21 cellular contexts compared by ENCODE assay signal in genomic region chr21:36347278-36347961, GRCh38. TPM values are rescaled to one million over a fixed set of nuclear protein-coding genes. Genes with fewer than 3 reads are reported as not detected.
DNase-seq lines count a peak whose midpoint lies in the region; ATAC-seq and TF ChIP-seq lines count a peak whose summit lies in the region.
"Had no signal": no experiment of that assay in that cellular context is flagged by ENCODE, and none has a peak within 500 bp of the region (broad histone marks: within the 10 kb centered on the region; RNA-seq: fewer than 3 reads in every experiment).

No MANE protein-coding gene starts in this region.

- 27% methylated on average over 3 of the region's 3 CpGs for WGBS in prostate gland

- no peak for ATAC-seq in T-helper 17 cell
- ATAC-seq in HG03159 (IDR thresholded peaks at IDR 0.05; ENCODE audit: unreplicated experiment) = no peak
- no peak for ATAC-seq in gastrocnemius medialis
- ATAC-seq: HCT116 had no signal

- DNase-seq in NCI-H1092 treated with DMSO at 0.1 percent for 48 hours (lab: John Stamatoyannopoulos, UW) (peak; percentile 3), NCI-H1092 (lab: John Stamatoyannopoulos, UW) (no peak), T-helper 17 cell (no peak), foreskin fibroblast (peak; percentile 26 to 56), prostate gland (ENCODE audit: low spot score) (no peak), gastrocnemius medialis (no peak)
- no peak for DNase-seq in CD8-positive, alpha-beta memory T cell
- DNase-seq: activated CD4-positive, CD25-positive, alpha-beta regulatory T cell treated with anti-CD3 and anti-CD28 coated beads, Interleukin-2, amount 50 U/mL, for 72 hours; activated CD8-positive, alpha-beta memory T cell treated with anti-CD3 and anti-CD28 coated beads, Interleukin-2, amount 50 U/mL, for 48 hours; caudate nucleus; effector CD4-positive, alpha-beta T cell; midbrain; NCI-H1694 treated with DMSO at 0.1 percent for 48 hours; NCI-H345; SIG-M5 had no signal

- H3K4me1 Mint-ChIP-seq in CD8-positive, alpha-beta memory T cell = peaks cover 5 to 9% (median 6%) of the 10 kb centered on the region in 3 donors
- H3K4me1 Mint-ChIP-seq in T-helper 17 cell = peaks cover 11% of the 10 kb centered on the region
- H3K4me1 Mint-ChIP-seq: CD14-positive monocyte had no signal

- no peaks in the 10 kb centered on the region for H3K27me3 ChIP-seq in CD8-positive, alpha-beta memory T cell (ENCODE audit: insufficient read depth, low read length, poor library complexity, severe bottlenecking)
- H3K27me3 ChIP-seq in prostate gland (replicated peaks; ENCODE audit: insufficient read depth) (no peaks in the 10 kb centered on the region), gastrocnemius medialis (no peaks in the 10 kb centered on the region)

- intact Hi-C loops in prostate gland (cut with DNase I) (no loop called here), gastrocnemius medialis (cut with DNase I; ENCODE audit: low total_unique reads) (no loop called here)

- H3K4me3 ChIP-seq in CD8-positive, alpha-beta memory T cell (ENCODE audit: low read length) = no peak overlapping the region
- no peak overlapping the region for H3K4me3 ChIP-seq in foreskin fibroblast (ENCODE audit: low read depth in 1 of 2, low read length in 2 of 2)
- H3K4me3 ChIP-seq in prostate gland = no peak overlapping the region
- no peak overlapping the region for H3K4me3 ChIP-seq in gastrocnemius medialis

- no peaks in the 10 kb centered on the region for H3K27me3 Mint-ChIP-seq in CD8-positive, alpha-beta memory T cell
- no peaks in the 10 kb centered on the region for H3K27me3 Mint-ChIP-seq in T-helper 17 cell
- H3K27me3 Mint-ChIP-seq: activated naive CD8-positive, alpha-beta T cell; stimulated activated naive CD8-positive, alpha-beta T cell treated with anti-CD3 and anti-CD28 coated beads, Interleukin-15, Interleukin-2, amounts not matched to agents 100 ng/mL and 50 ng/mL, for 24 hours; type B pancreatic cell had no signal

- no peak overlapping the region for H3K27ac ChIP-seq in CD8-positive, alpha-beta memory T cell (ENCODE audit: low read depth, low read length)
- no peak overlapping the region for H3K27ac ChIP-seq in prostate gland
- H3K27ac ChIP-seq in gastrocnemius medialis = no peak overlapping the region

- H3K4me1 ChIP-seq in CD8-positive, alpha-beta memory T cell (ENCODE audit: insufficient read depth, low read length) = no peaks in the 10 kb centered on the region
- H3K4me1 ChIP-seq in prostate gland (replicated peaks) (no peaks in the 10 kb centered on the region), gastrocnemius medialis (peaks cover 0 to 6% of the 10 kb centered on the region in 2 donors)

- peaks cover 4 to 77% (median 18%) of the 10 kb centered on the region in 3 donors for H3K36me3 Mint-ChIP-seq in CD8-positive, alpha-beta memory T cell
- peaks cover 5% of the 10 kb centered on the region for H3K36me3 Mint-ChIP-seq in T-helper 17 cell (ENCODE audit: low read depth)

- TF ChIP-seq CTCF in foreskin fibroblast (IDR thresholded peaks at IDR 0.05; ENCODE audit: low read depth, low read length) (no peak), prostate gland (IDR thresholded peaks at IDR 0.05) (no peak), gastrocnemius medialis (IDR thresholded peaks at IDR 0.05 in 4 of 5, conservative IDR thresholded peaks at IDR 0.05 in 1 of 5) (no peak)

- in situ Hi-C loops in gastrocnemius medialis (cut with MboI; ENCODE audit: low sequenced_read_pairs in 4 of 4) = no loop called here

- no peaks in the 10 kb centered on the region for H3K9me3 Mint-ChIP-seq in CD8-positive, alpha-beta memory T cell
- H3K9me3 Mint-ChIP-seq: stimulated activated naive CD8-positive, alpha-beta T cell treated with anti-CD3 and anti-CD28 coated beads, Interleukin-15, Interleukin-2, amounts not matched to agents 100 ng/mL and 50 ng/mL, for 24 hours; type B pancreatic cell had no signal

- no peak overlapping the region for H3K4me3 Mint-ChIP-seq in CD8-positive, alpha-beta memory T cell
- H3K4me3 Mint-ChIP-seq in T-helper 17 cell = no peak overlapping the region
- H3K4me3 Mint-ChIP-seq: activated naive CD8-positive, alpha-beta T cell; CD14-positive monocyte; stimulated activated naive CD8-positive, alpha-beta T cell treated with anti-CD3 and anti-CD28 coated beads, Interleukin-15, Interleukin-2, amounts not matched to agents 100 ng/mL and 50 ng/mL, for 24 hours; type B pancreatic cell had no signal

- no peaks in the 10 kb centered on the region for H3K9me3 ChIP-seq in CD8-positive, alpha-beta memory T cell (ENCODE audit: low read length)
- H3K9me3 ChIP-seq in T-helper 17 cell (ENCODE audit: control insufficient read depth, low read length, poor library complexity, severe bottlenecking) (no peaks in the 10 kb centered on the region), prostate gland (no peaks in the 10 kb centered on the region), gastrocnemius medialis (no peaks in the 10 kb centered on the region)

- H3K27ac Mint-ChIP-seq in CD8-positive, alpha-beta memory T cell = peak overlapping the region in 5 of 8 donors; percentile 1 to 30 (median 12)
- peak overlapping the region; percentile 34 for H3K27ac Mint-ChIP-seq in T-helper 17 cell
- H3K27ac Mint-ChIP-seq: activated naive CD8-positive, alpha-beta T cell; stimulated activated naive CD8-positive, alpha-beta T cell treated with anti-CD3 and anti-CD28 coated beads, Interleukin-15, Interleukin-2, amounts not matched to agents 100 ng/mL and 50 ng/mL, for 24 hours; type B pancreatic cell had no signal

- TF ChIP-seq POLR2A in prostate gland (IDR thresholded peaks at IDR 0.05) = no peak
- no peak for TF ChIP-seq POLR2A in gastrocnemius medialis (IDR thresholded peaks at IDR 0.05)

- CTCF ChIA-PET in CD8-positive, alpha-beta memory T cell (lab: Charles Lee) = interaction anchor here (1.1 kb wide), 1 partner anchor 16 kb away, joined by 3 read pairs; no protein-coding TSS in a partner anchor

- POLR2A ChIA-PET in CD8-positive, alpha-beta memory T cell (lab: Charles Lee) = no interaction called here

- peaks cover 47% of the 10 kb centered on the region for H3K36me3 ChIP-seq in CD8-positive, alpha-beta memory T cell (ENCODE audit: insufficient read depth, low read length)
- H3K36me3 ChIP-seq in prostate gland (peaks cover 0 to 8% of the 10 kb centered on the region in 2 donors), gastrocnemius medialis (peaks cover 4 to 79% of the 10 kb centered on the region in 2 donors)

RNA-seq across cellular contexts. Expression of gene MORC3, which starts 27.4 kb away (rescaled TPM):
- total RNA-seq in CD8-positive, alpha-beta memory T cell = 10 to 100 TPM; 19.6 to 23.0 TPM
- 32.2 TPM for polyA plus RNA-seq in CD8-positive, alpha-beta memory T cell
- total RNA-seq in T-helper 17 cell (10 to 100 TPM; 45.2 to 51.0 TPM), prostate gland (10 to 100 TPM; 34.8 to 42.0 TPM), gastrocnemius medialis (10 to 100 TPM; 28.1 to 35.5 (median 31.7) TPM)

RNA-seq across cellular contexts. Expression of gene CHAF1B, which starts 37.8 kb away (rescaled TPM):
- 10 to 100 TPM; 30.6 to 30.8 TPM for total RNA-seq in CD8-positive, alpha-beta memory T cell
- polyA plus RNA-seq in CD8-positive, alpha-beta memory T cell = 2.4 TPM
- total RNA-seq in T-helper 17 cell (1 to 10 TPM; 2.4 to 5.7 TPM), prostate gland (1 to 10 TPM; 4.2 to 4.9 TPM), gastrocnemius medialis (10 to 100 TPM in 2 of 4 donors, 1 to 10 TPM in 2; 2.5 to 20.2 (median 7.4) TPM)
- polyA plus RNA-seq: CD14-positive monocyte had no signal

Comparison
In these comparisons a context has a peak if more than half of its experiments do, and no peak if none do; other contexts are left out.
1. DNase-seq: peak in NCI-H1092 treated with DMSO at 0.1 percent for 48 hours (single experiment) and foreskin fibroblast (2 of 2); none in NCI-H1092 (single experiment), CD8-positive, alpha-beta memory T cell (0 of 5), T-helper 17 cell (0 of 3), prostate gland (single experiment) and gastrocnemius medialis (0 of 2).